Comparison of ENCODE assay signal across 1 cellular context in the genomic region with DNA sequence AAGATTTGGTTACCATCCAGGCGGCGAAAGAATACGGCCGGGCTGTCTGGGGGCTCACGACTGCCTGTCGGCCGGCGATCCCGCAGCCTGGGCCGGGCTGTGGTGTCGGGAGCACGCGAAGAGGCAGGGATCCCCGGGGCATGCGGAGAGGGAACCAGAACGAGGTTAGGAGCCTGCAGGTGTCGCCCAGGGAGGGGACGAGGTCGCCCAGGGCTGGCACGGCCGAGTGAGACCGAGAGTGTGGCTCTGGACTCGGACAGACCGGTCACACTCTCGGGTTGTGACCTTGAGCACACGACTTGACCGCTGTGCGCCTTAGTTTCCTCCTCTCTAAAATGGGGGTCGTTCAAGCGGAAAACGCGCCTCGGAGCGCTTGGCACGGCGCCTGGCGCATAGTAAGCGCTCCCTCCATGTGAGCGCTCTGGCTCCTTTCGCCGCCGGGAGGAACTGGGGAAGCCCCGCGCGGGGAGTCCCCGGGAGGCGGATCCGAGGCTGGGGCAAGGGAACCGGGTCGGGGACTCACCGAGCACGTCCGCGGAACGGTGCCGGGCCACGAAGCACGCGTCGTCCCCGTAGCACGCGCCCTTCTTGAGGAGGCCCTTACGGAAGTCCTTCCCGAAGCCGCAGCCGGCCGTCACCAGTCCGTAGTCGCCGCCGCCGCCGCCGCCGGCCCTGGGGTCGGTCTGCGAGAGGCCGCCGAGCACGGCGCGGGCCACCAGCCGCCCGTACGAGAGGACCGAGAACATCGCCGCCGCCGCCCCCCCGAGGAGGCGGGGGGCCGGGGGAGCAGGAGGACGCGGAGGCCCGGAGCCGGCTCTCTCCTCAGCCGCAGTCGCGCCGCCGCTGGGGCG.
A peak's percentile ranks its signal among the peaks of the same experiment; 100 is the strongest.
TF ChIP-seq lines count a peak whose summit lies in the region.

No MANE protein-coding gene starts in this region.

TF ChIP-seq in HepG2, 621 proteins besides CTCF, POLR2A, EP300 and RAD21 (continued from another document and continues in another):
- TF ChIP-seq, protein P1, sequence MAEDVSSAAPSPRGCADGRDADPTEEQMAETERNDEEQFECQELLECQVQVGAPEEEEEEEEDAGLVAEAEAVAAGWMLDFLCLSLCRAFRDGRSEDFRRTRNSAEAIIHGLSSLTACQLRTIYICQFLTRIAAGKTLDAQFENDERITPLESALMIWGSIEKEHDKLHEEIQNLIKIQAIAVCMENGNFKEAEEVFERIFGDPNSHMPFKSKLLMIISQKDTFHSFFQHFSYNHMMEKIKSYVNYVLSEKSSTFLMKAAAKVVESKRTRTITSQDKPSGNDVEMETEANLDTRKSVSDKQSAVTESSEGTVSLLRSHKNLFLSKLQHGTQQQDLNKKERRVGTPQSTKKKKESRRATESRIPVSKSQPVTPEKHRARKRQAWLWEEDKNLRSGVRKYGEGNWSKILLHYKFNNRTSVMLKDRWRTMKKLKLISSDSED (CRISPR knock-in tag; IDR thresholded peaks at IDR 0.05): no peak
- TF ChIP-seq ZNF431 (CRISPR knock-in tag; IDR thresholded peaks at IDR 0.05; ENCODE audit: borderline replicate concordance, low read depth) (peak; percentile 59; the same call in 1 of the 2 replicates), ZFY (CRISPR knock-in tag; IDR thresholded peaks at IDR 0.05) (peak; percentile 55), CBX2 (IDR thresholded peaks at IDR 0.05; ENCODE audit: low read depth, low read length) (no peak), CBX2 (CRISPR knock-in tag; IDR thresholded peaks at IDR 0.05; ENCODE audit: low read depth) (no peak), ZNF17 (CRISPR knock-in tag; IDR thresholded peaks at IDR 0.05) (no peak), HMG20B (CRISPR knock-in tag; conservative IDR thresholded peaks at IDR 0.05) (no peak), ZFP41 (CRISPR knock-in tag; IDR thresholded peaks at IDR 0.05; ENCODE audit: borderline replicate concordance) (no peak), MAF1 (CRISPR knock-in tag; IDR thresholded peaks at IDR 0.05; ENCODE audit: borderline replicate concordance) (no peak), MAFG (CRISPR knock-in tag; IDR thresholded peaks at IDR 0.05) (no peak), ZNF629 (CRISPR knock-in tag; conservative IDR thresholded peaks at IDR 0.05) (peak; percentile 50; the same call in 1 of the 2 replicates), TBX2 (CRISPR knock-in tag; IDR thresholded peaks at IDR 0.05; ENCODE audit: borderline replicate concordance) (peak; percentile 45), PHF8 (CRISPR knock-in tag; IDR thresholded peaks at IDR 0.05) (peak; percentile 54), GZF1 (CRISPR knock-in tag; IDR thresholded peaks at IDR 0.05) (peak; percentile 60; the same call in 1 of the 2 replicates), ZNF224 (CRISPR knock-in tag; IDR thresholded peaks at IDR 0.05) (0 out of 2 replicates have a peak, but pooled peaks have one; percentile 24), ZNF501 (CRISPR knock-in tag; IDR thresholded peaks at IDR 0.05) (peak; percentile 44), AKAP8 (CRISPR knock-in tag; IDR thresholded peaks at IDR 0.05) (no peak), ZSCAN31 (CRISPR knock-in tag; IDR thresholded peaks at IDR 0.05; ENCODE audit: low read depth) (peak; percentile 33; the same call in 1 of the 2 replicates), THYN1 (CRISPR knock-in tag; IDR thresholded peaks at IDR 0.05; ENCODE audit: borderline replicate concordance, low read depth) (no peak), NFYC (CRISPR knock-in tag; IDR thresholded peaks at IDR 0.05) (no peak), SSRP1 (CRISPR knock-in tag; IDR thresholded peaks at IDR 0.05) (0 out of 2 replicates have a peak, but pooled peaks have one; percentile 49)
- TF ChIP-seq, protein P2, sequence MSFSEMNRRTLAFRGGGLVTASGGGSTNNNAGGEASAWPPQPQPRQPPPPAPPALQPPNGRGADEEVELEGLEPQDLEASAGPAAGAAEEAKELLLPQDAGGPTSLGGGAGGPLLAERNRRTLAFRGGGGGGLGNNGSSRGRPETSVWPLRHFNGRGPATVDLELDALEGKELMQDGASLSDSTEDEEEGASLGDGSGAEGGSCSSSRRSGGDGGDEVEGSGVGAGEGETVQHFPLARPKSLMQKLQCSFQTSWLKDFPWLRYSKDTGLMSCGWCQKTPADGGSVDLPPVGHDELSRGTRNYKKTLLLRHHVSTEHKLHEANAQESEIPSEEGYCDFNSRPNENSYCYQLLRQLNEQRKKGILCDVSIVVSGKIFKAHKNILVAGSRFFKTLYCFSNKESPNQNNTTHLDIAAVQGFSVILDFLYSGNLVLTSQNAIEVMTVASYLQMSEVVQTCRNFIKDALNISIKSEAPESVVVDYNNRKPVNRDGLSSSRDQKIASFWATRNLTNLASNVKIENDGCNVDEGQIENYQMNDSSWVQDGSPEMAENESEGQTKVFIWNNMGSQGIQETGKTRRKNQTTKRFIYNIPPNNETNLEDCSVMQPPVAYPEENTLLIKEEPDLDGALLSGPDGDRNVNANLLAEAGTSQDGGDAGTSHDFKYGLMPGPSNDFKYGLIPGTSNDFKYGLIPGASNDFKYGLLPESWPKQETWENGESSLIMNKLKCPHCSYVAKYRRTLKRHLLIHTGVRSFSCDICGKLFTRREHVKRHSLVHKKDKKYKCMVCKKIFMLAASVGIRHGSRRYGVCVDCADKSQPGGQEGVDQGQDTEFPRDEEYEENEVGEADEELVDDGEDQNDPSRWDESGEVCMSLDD (CRISPR knock-in tag; IDR thresholded peaks at IDR 0.05; ENCODE audit: borderline replicate concordance): 0 out of 2 replicates have a peak, but pooled peaks have one; percentile 19
- TF ChIP-seq, protein P3, sequence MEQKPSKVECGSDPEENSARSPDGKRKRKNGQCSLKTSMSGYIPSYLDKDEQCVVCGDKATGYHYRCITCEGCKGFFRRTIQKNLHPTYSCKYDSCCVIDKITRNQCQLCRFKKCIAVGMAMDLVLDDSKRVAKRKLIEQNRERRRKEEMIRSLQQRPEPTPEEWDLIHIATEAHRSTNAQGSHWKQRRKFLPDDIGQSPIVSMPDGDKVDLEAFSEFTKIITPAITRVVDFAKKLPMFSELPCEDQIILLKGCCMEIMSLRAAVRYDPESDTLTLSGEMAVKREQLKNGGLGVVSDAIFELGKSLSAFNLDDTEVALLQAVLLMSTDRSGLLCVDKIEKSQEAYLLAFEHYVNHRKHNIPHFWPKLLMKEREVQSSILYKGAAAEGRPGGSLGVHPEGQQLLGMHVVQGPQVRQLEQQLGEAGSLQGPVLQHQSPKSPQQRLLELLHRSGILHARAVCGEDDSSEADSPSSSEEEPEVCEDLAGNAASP (CRISPR knock-in tag; IDR thresholded peaks at IDR 0.05; ENCODE audit: borderline replicate concordance): no peak
- TF ChIP-seq, protein P4, sequence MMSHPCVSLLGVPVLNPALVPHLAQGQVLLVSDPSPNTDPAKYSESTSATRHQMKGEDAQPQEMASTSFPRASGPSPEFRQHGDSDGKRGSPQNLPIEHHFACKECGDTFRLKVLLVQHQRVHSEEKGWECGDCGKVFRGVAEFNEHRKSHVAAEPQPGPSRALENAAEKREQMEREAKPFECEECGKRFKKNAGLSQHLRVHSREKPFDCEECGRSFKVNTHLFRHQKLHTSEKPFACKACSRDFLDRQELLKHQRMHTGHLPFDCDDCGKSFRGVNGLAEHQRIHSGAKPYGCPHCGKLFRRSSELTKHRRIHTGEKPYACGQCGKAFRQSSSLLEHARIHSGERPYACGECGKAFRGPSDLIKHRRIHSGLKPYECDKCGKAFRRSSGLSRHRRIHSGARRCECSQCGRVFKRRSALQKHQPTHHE (CRISPR knock-in tag; IDR thresholded peaks at IDR 0.05; ENCODE audit: borderline replicate concordance): no peak
- TF ChIP-seq, protein P5, sequence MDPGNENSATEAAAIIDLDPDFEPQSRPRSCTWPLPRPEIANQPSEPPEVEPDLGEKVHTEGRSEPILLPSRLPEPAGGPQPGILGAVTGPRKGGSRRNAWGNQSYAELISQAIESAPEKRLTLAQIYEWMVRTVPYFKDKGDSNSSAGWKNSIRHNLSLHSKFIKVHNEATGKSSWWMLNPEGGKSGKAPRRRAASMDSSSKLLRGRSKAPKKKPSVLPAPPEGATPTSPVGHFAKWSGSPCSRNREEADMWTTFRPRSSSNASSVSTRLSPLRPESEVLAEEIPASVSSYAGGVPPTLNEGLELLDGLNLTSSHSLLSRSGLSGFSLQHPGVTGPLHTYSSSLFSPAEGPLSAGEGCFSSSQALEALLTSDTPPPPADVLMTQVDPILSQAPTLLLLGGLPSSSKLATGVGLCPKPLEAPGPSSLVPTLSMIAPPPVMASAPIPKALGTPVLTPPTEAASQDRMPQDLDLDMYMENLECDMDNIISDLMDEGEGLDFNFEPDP (CRISPR knock-in tag; conservative IDR thresholded peaks at IDR 0.05): 0 out of 2 replicates have a peak, but pooled peaks have one; percentile 74
- TF ChIP-seq, protein P6, sequence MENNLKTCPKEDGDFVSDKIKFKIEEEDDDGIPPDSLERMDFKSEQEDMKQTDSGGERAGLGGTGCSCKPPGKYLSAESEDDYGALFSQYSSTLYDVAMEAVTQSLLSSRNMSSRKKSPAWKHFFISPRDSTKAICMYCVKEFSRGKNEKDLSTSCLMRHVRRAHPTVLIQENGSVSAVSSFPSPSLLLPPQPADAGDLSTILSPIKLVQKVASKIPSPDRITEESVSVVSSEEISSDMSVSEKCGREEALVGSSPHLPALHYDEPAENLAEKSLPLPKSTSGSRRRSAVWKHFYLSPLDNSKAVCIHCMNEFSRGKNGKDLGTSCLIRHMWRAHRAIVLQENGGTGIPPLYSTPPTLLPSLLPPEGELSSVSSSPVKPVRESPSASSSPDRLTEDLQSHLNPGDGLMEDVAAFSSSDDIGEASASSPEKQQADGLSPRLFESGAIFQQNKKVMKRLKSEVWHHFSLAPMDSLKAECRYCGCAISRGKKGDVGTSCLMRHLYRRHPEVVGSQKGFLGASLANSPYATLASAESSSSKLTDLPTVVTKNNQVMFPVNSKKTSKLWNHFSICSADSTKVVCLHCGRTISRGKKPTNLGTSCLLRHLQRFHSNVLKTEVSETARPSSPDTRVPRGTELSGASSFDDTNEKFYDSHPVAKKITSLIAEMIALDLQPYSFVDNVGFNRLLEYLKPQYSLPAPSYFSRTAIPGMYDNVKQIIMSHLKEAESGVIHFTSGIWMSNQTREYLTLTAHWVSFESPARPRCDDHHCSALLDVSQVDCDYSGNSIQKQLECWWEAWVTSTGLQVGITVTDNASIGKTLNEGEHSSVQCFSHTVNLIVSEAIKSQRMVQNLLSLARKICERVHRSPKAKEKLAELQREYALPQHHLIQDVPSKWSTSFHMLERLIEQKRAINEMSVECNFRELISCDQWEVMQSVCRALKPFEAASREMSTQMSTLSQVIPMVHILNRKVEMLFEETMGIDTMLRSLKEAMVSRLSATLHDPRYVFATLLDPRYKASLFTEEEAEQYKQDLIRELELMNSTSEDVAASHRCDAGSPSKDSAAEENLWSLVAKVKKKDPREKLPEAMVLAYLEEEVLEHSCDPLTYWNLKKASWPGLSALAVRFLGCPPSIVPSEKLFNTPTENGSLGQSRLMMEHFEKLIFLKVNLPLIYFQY (CRISPR knock-in tag; IDR thresholded peaks at IDR 0.05; ENCODE audit: borderline replicate concordance): 0 out of 2 replicates have a peak, but pooled peaks have one; percentile 47
- TF ChIP-seq, protein P7, sequence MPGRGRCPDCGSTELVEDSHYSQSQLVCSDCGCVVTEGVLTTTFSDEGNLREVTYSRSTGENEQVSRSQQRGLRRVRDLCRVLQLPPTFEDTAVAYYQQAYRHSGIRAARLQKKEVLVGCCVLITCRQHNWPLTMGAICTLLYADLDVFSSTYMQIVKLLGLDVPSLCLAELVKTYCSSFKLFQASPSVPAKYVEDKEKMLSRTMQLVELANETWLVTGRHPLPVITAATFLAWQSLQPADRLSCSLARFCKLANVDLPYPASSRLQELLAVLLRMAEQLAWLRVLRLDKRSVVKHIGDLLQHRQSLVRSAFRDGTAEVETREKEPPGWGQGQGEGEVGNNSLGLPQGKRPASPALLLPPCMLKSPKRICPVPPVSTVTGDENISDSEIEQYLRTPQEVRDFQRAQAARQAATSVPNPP (CRISPR knock-in tag; IDR thresholded peaks at IDR 0.05): no peak
- TF ChIP-seq, protein P8, sequence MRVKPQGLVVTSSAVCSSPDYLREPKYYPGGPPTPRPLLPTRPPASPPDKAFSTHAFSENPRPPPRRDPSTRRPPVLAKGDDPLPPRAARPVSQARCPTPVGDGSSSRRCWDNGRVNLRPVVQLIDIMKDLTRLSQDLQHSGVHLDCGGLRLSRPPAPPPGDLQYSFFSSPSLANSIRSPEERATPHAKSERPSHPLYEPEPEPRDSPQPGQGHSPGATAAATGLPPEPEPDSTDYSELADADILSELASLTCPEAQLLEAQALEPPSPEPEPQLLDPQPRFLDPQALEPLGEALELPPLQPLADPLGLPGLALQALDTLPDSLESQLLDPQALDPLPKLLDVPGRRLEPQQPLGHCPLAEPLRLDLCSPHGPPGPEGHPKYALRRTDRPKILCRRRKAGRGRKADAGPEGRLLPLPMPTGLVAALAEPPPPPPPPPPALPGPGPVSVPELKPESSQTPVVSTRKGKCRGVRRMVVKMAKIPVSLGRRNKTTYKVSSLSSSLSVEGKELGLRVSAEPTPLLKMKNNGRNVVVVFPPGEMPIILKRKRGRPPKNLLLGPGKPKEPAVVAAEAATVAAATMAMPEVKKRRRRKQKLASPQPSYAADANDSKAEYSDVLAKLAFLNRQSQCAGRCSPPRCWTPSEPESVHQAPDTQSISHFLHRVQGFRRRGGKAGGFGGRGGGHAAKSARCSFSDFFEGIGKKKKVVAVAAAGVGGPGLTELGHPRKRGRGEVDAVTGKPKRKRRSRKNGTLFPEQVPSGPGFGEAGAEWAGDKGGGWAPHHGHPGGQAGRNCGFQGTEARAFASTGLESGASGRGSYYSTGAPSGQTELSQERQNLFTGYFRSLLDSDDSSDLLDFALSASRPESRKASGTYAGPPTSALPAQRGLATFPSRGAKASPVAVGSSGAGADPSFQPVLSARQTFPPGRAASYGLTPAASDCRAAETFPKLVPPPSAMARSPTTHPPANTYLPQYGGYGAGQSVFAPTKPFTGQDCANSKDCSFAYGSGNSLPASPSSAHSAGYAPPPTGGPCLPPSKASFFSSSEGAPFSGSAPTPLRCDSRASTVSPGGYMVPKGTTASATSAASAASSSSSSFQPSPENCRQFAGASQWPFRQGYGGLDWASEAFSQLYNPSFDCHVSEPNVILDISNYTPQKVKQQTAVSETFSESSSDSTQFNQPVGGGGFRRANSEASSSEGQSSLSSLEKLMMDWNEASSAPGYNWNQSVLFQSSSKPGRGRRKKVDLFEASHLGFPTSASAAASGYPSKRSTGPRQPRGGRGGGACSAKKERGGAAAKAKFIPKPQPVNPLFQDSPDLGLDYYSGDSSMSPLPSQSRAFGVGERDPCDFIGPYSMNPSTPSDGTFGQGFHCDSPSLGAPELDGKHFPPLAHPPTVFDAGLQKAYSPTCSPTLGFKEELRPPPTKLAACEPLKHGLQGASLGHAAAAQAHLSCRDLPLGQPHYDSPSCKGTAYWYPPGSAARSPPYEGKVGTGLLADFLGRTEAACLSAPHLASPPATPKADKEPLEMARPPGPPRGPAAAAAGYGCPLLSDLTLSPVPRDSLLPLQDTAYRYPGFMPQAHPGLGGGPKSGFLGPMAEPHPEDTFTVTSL (CRISPR knock-in tag; IDR thresholded peaks at IDR 0.05; ENCODE audit: borderline replicate concordance): no peak
- TF ChIP-seq, protein P9, sequence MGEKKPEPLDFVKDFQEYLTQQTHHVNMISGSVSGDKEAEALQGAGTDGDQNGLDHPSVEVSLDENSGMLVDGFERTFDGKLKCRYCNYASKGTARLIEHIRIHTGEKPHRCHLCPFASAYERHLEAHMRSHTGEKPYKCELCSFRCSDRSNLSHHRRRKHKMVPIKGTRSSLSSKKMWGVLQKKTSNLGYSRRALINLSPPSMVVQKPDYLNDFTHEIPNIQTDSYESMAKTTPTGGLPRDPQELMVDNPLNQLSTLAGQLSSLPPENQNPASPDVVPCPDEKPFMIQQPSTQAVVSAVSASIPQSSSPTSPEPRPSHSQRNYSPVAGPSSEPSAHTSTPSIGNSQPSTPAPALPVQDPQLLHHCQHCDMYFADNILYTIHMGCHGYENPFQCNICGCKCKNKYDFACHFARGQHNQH (CRISPR knock-in tag; IDR thresholded peaks at IDR 0.05): peak; percentile 16; the same call in 1 of the 2 replicates
